ENCODE assay signal across 16 cellular contexts in genomic region chr10:116817780-116818343, GRCh38. TPM values are rescaled to one million over a fixed set of nuclear protein-coding genes. Genes with fewer than 3 reads are reported as not detected.
DNase-seq lines count a peak whose midpoint lies in the region; ATAC-seq and TF ChIP-seq lines count a peak whose summit lies in the region.
"Had no signal": no experiment of that assay in that cellular context is flagged by ENCODE, and none has a peak within 500 bp of the region (broad histone marks: within the 10 kb centered on the region; RNA-seq: fewer than 3 reads in every experiment).

No MANE protein-coding gene starts in this region.

- no peak for TF ChIP-seq POLR2A in HCT116 (IDR thresholded peaks at IDR 0.05; ENCODE audit: borderline replicate concordance, extremely low read depth, insufficient read depth, insufficient read length)
- TF ChIP-seq POLR2A in sigmoid colon (IDR thresholded peaks at IDR 0.05): no peak

- RAD21 ChIA-PET in HCT116 (lab: Charles Lee; ENCODE audit: low non-redundant PET in 1 of 2, low total read pairs in 2 of 2, uncharacterized antibody in 2 of 2, unreplicated experiment in 2 of 2): no interaction called here

- no peak for DNase-seq in HCT116 (ENCODE audit: low read depth, low spot score)
- no peak for DNase-seq in WERI-Rb-1
- DNase-seq in mesenteric fat pad (ENCODE audit: low spot score): peak; percentile 65
- DNase-seq in progenitor cell of endocrine pancreas (ENCODE audit: low spot score, unreplicated experiment): no peak
- DNase-seq in sigmoid colon: no peak
- DNase-seq in activated T-cell treated with anti-CD3 and anti-CD28 coated beads, Interleukin-2, amount 50 U/mL, for 4 hours: no peak
- DNase-seq: C1 segment of cervical spinal cord; Calu3; CD4-positive, alpha-beta memory T cell; COR-L47; DMS153; DND-41; GOT3; H7; HCEC 1CT had no signal

- peaks cover 43% of the 10 kb centered on the region for H3K27me3 Mint-ChIP-seq in progenitor cell of endocrine pancreas
- H3K27me3 Mint-ChIP-seq in activated T-cell treated with anti-CD3 and anti-CD28 coated beads, Interleukin-2, amount 50 U/mL, for 4 hours (ENCODE audit: low read depth): peaks cover 22% of the 10 kb centered on the region

- POLR2A ChIA-PET in HCT116 (lab: Charles Lee): no interaction called here

- no peak overlapping the region for H3K27ac ChIP-seq in HCT116 (ENCODE audit: low read depth, low read length)
- H3K27ac ChIP-seq in WERI-Rb-1: no peak overlapping the region
- no peak overlapping the region for H3K27ac ChIP-seq in sigmoid colon

- H3K27me3 ChIP-seq in HCT116 (ENCODE audit: insufficient read depth, low read length) (no peaks in the 10 kb centered on the region; the same call in 1 of the 2 replicates), WERI-Rb-1 (ENCODE audit: insufficient read depth, low read depth, severe bottlenecking) (no peaks in the 10 kb centered on the region), sigmoid colon (peaks cover 0 to 57% (median 5%) of the 10 kb centered on the region in 3 donors)

- TF ChIP-seq RAD21 in HCT116 (IDR thresholded peaks at IDR 0.05; ENCODE audit: low read depth): no peak

- WGBS in sigmoid colon, 2 donors: 78 to 80% methylated on average over 8 of the region's 8 CpGs

- TF ChIP-seq CTCF in HCT116 (IDR thresholded peaks at IDR 0.05 in 2 of 3, conservative IDR thresholded peaks at IDR 0.05 in 1 of 3; ENCODE audit: borderline replicate concordance in 1 of 3, insufficient read depth in 1 of 3, low read depth in 2 of 3, low read length in 2 of 3) (no peak), WERI-Rb-1 (IDR thresholded peaks at IDR 0.05; ENCODE audit: low read depth, low read length) (0 out of 2 replicates have a peak, but pooled peaks have one; percentile 2), progenitor cell of endocrine pancreas (IDR thresholded peaks at IDR 0.05; ENCODE audit: unreplicated experiment) (no peak), sigmoid colon (IDR thresholded peaks at IDR 0.05) (no peak)

- peaks cover 2% of the 10 kb centered on the region for H3K4me1 Mint-ChIP-seq in progenitor cell of endocrine pancreas (ENCODE audit: low read depth)
- no peaks in the 10 kb centered on the region for H3K4me1 Mint-ChIP-seq in activated T-cell treated with anti-CD3 and anti-CD28 coated beads, Interleukin-2, amount 50 U/mL, for 4 hours (ENCODE audit: low read depth)
- H3K4me1 Mint-ChIP-seq: CD4-positive, alpha-beta memory T cell had no signal

- H3K9me3 Mint-ChIP-seq in progenitor cell of endocrine pancreas (ENCODE audit: low read depth): peaks cover 2% of the 10 kb centered on the region
- no peaks in the 10 kb centered on the region for H3K9me3 Mint-ChIP-seq in activated T-cell treated with anti-CD3 and anti-CD28 coated beads, Interleukin-2, amount 50 U/mL, for 4 hours

- no peaks in the 10 kb centered on the region for H4K20me1 ChIP-seq in HCT116 (ENCODE audit: insufficient read depth)

- H3K27ac Mint-ChIP-seq in progenitor cell of endocrine pancreas: peak overlapping the region; percentile 31
- H3K27ac Mint-ChIP-seq: CD4-positive, alpha-beta memory T cell had no signal

- H3K4me2 ChIP-seq in HCT116 (ENCODE audit: low read length): no peak overlapping the region

- H3K36me3 Mint-ChIP-seq in progenitor cell of endocrine pancreas (ENCODE audit: insufficient read depth): peaks cover 1% of the 10 kb centered on the region
- no peaks in the 10 kb centered on the region for H3K36me3 Mint-ChIP-seq in activated T-cell treated with anti-CD3 and anti-CD28 coated beads, Interleukin-2, amount 50 U/mL, for 4 hours (ENCODE audit: insufficient read depth)
- H3K36me3 Mint-ChIP-seq: CD4-positive, alpha-beta memory T cell had no signal

- no peaks in the 10 kb centered on the region for H3K9me2 ChIP-seq in HCT116 (ENCODE audit: insufficient read depth)

- intact Hi-C loops in HCT116 (cut with micrococcal nuclease) (no loop called here), sigmoid colon (cut with DNase I) (no loop called here)

- H3K4me1 ChIP-seq in HCT116 (ENCODE audit: control insufficient read depth in 1 of 2, insufficient read depth in 2 of 2, low read length in 2 of 2): no peaks in the 10 kb centered on the region
- no peaks in the 10 kb centered on the region for H3K4me1 ChIP-seq in sigmoid colon

- ATAC-seq in HCT116 (peak; percentile 32), HG03378 (IDR thresholded peaks at IDR 0.05; ENCODE audit: unreplicated experiment) (no peak)
- ATAC-seq in activated T-cell treated with anti-CD3 and anti-CD28 coated beads, Interleukin-2, amount 50 U/mL, for 4 hours: no peak

- H3K4me3 ChIP-seq in HCT116 (replicated peaks in 1 of 2; ENCODE audit: low read depth in 1 of 2, low read length in 2 of 2) (no peak overlapping the region), WERI-Rb-1 (ENCODE audit: low read depth, low read length) (no peak overlapping the region), sigmoid colon (no peak overlapping the region)

- no peaks in the 10 kb centered on the region for H3K79me2 ChIP-seq in HCT116 (ENCODE audit: insufficient read depth, low read length)

- no peak overlapping the region for H2AFZ ChIP-seq in HCT116 (ENCODE audit: low read depth, low read length, poor library complexity, severe bottlenecking)

- no peak overlapping the region for H3K9ac ChIP-seq in HCT116 (ENCODE audit: low read length)

- no peak overlapping the region for H3K4me3 Mint-ChIP-seq in progenitor cell of endocrine pancreas (ENCODE audit: low read depth)
- no peak overlapping the region for H3K4me3 Mint-ChIP-seq in activated T-cell treated with anti-CD3 and anti-CD28 coated beads, Interleukin-2, amount 50 U/mL, for 4 hours
- H3K4me3 Mint-ChIP-seq: CD4-positive, alpha-beta memory T cell had no signal

- no TSS peak for BruUV-seq in HCT116 (replicated peaks; lab: Mats Ljungman, UMichigan)

- H3K9me3 ChIP-seq in HCT116 (ENCODE audit: control insufficient read depth in 1 of 2, insufficient read depth in 1 of 2, low read depth in 1 of 2, low read length in 2 of 2): peaks cover 0 to 3% of the 10 kb centered on the region in 2 experiments; a peak in 1 of 4 replicates
- no peaks in the 10 kb centered on the region for H3K9me3 ChIP-seq in WERI-Rb-1 (ENCODE audit: severe bottlenecking)
- H3K9me3 ChIP-seq in sigmoid colon: no peaks in the 10 kb centered on the region

- CTCF ChIA-PET in HCT116 (lab: Charles Lee): no interaction called here

- TF ChIP-seq EP300 in sigmoid colon (IDR thresholded peaks at IDR 0.05): no peak

- H3K36me3 ChIP-seq in HCT116 (ENCODE audit: control insufficient read depth in 1 of 2, insufficient read depth in 2 of 2, low read length in 2 of 2) (no peaks in the 10 kb centered on the region), WERI-Rb-1 (no peaks in the 10 kb centered on the region), sigmoid colon (no peaks in the 10 kb centered on the region)

TF ChIP-seq in HCT116, 20 proteins besides CTCF, POLR2A, EP300 and RAD21:
- no peak for TF ChIP-seq MAX (IDR thresholded peaks at IDR 0.05)
- no peak for TF ChIP-seq FOSL1 (IDR thresholded peaks at IDR 0.05; ENCODE audit: low read depth)
- no peak for TF ChIP-seq JUND (IDR thresholded peaks at IDR 0.05)
- TF ChIP-seq SIN3A (IDR thresholded peaks at IDR 0.05; ENCODE audit: low read depth): no peak
- no peak for TF ChIP-seq ATF3 (IDR thresholded peaks at IDR 0.05)
- TF ChIP-seq EZH2phosphoT487 (IDR thresholded peaks at IDR 0.05; ENCODE audit: borderline replicate concordance): no peak
- TF ChIP-seq ZFX (IDR thresholded peaks at IDR 0.05): no peak
- TF ChIP-seq ZBTB33 (IDR thresholded peaks at IDR 0.05; ENCODE audit: extremely low read depth, insufficient replicate concordance, low read length): no peak
- TF ChIP-seq POLR2AphosphoS5 (IDR thresholded peaks at IDR 0.05; ENCODE audit: low read depth, low read length): no peak
- TF ChIP-seq CBX3 (IDR thresholded peaks at IDR 0.05; ENCODE audit: low read depth): no peak
- TF ChIP-seq ZNF274 (IDR thresholded peaks at IDR 0.05; ENCODE audit: low read depth, low read length): no peak
TF ChIP-seq in HCT116: peak in this region for 0.

RNA-seq across cellular contexts. Expression of gene ENO4, which starts 31.4 kb away (rescaled TPM):
- total RNA-seq in HCT116 (2021; ENCODE audit: unreplicated experiment): 0.22 TPM
- polyA plus RNA-seq in HCT116 (2012): 0.31 and 0.51 TPM in 2 replicates
- total RNA-seq in mesenteric fat pad: 0.45 TPM
- 1.7 and 2.0 TPM in 2 replicates for total RNA-seq in progenitor cell of endocrine pancreas
- 10 to 100 TPM in 1 of 4 donors, under 1 TPM in 2, not detected in 1; 0.16 to 13.0 (median 0.27) TPM for total RNA-seq in sigmoid colon
- under 1 TPM in 1 of 3 donors, not detected in 2; 0.09 TPM for polyA plus RNA-seq in sigmoid colon
- not detected for total RNA-seq in activated T-cell treated with anti-CD3 and anti-CD28 coated beads, Interleukin-2, amount 50 U/mL, for 4 hours
- total RNA-seq: CD4-positive, alpha-beta memory T cell had no signal
- polyA plus RNA-seq: CD4-positive, alpha-beta memory T cell had no signal
